In the genomic region with DNA sequence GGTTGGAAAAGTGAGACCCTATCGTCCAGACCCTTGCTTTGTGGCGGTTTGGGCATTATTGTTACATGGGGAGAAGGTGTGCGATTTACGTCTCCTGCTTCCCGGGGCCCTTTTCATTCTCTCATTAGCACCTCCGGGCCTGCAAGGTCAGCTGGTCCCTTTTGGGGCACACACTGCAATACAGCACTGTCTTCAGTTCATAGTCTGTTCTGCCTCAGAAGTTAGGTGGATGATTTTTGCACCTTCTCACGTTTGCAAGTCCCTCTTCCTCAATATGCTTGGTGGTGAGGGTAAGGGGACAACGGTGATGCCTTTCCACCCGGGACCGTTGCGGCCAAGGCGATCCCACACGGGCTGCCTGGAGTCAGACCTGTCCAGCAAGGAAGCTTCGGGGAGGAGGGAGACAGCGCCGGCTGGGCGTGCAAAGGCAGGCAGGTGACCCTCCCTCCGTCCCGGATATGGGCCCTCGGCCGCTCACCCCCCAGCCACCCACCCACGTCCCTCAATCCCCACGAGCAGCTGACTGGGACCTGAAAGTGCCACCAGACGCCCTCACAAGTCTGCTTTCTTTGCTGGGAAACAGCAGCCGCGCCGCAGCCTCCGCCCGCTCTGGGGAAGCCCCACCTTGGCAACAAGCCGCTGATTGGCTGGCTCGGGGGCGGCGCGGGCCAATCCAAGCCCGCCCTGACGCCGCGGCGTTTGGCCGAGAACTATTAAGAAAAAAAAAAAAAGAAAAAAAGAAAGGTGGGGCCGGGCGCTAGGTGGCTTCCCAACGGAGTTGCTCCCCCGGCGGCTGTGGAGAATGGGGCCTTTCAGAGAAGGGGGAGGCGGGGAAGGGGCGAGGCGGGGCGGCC, we compare ENCODE assay signal across 1 cellular context.
TF ChIP-seq lines count a peak whose summit lies in the region.

No MANE protein-coding gene starts in this region.

TF ChIP-seq in H1, 55 proteins besides CTCF, POLR2A, EP300 and RAD21:
- 0 out of 2 replicates have a peak, but pooled peaks have one; percentile 40 for TF ChIP-seq POLR2AphosphoS5 (IDR thresholded peaks at IDR 0.05; ENCODE audit: low read depth, low read length)
- TF ChIP-seq, protein P1, sequence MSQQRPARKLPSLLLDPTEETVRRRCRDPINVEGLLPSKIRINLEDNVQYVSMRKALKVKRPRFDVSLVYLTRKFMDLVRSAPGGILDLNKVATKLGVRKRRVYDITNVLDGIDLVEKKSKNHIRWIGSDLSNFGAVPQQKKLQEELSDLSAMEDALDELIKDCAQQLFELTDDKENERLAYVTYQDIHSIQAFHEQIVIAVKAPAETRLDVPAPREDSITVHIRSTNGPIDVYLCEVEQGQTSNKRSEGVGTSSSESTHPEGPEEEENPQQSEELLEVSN (IDR thresholded peaks at IDR 0.05), result no peak
- TF ChIP-seq HDAC6 (IDR thresholded peaks at IDR 0.05; ENCODE audit: low read depth, low read length), result no peak
- TF ChIP-seq SUZ12 (IDR thresholded peaks at IDR 0.05; ENCODE audit: low read length), result no peak
- no peak for TF ChIP-seq EZH2 (IDR thresholded peaks at IDR 0.05; ENCODE audit: low read depth, low read length, severe bottlenecking)
- TF ChIP-seq, protein P2, sequence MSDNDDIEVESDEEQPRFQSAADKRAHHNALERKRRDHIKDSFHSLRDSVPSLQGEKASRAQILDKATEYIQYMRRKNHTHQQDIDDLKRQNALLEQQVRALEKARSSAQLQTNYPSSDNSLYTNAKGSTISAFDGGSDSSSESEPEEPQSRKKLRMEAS (IDR thresholded peaks at IDR 0.05), result peak; percentile 9; the same call in 1 of the 2 replicates
- TF ChIP-seq RFX5 (IDR thresholded peaks at IDR 0.05; ENCODE audit: borderline replicate concordance, low read depth, low read length), result peak; percentile 92
- TF ChIP-seq GABPA (IDR thresholded peaks at IDR 0.05; ENCODE audit: borderline replicate concordance, insufficient read depth, low read length), result 0 out of 2 replicates have a peak, but pooled peaks have one; percentile 9
- TF ChIP-seq TAF1 (IDR thresholded peaks at IDR 0.05; ENCODE audit: low read depth, low read length), result peak; percentile 37; the same call in 1 of the 2 replicates
- TF ChIP-seq CHD2 (IDR thresholded peaks at IDR 0.05; ENCODE audit: low read length), result peak; percentile 44; the same call in 1 of the 2 replicates
- TF ChIP-seq CREB1 (IDR thresholded peaks at IDR 0.05), result peak; percentile 33; the same call in 1 of the 2 replicates
- TF ChIP-seq SP1 (IDR thresholded peaks at IDR 0.05; ENCODE audit: low read depth, low read length), result peak; percentile 76
- no peak for TF ChIP-seq SIN3A (conservative IDR thresholded peaks at IDR 0.05 in 1 of 2, IDR thresholded peaks at IDR 0.05 in 1 of 2; ENCODE audit: low read depth in 1 of 2, low read length in 2 of 2)
- 0 out of 2 replicates have a peak, but pooled peaks have one; percentile 21 for TF ChIP-seq JUND (IDR thresholded peaks at IDR 0.05; ENCODE audit: low read length)
- peak; percentile 29; the same call in 1 of the 2 replicates for TF ChIP-seq BACH1 (IDR thresholded peaks at IDR 0.05; ENCODE audit: low read length)
- TF ChIP-seq RNF2 (IDR thresholded peaks at IDR 0.05; ENCODE audit: borderline replicate concordance, low read depth, low read length, missing control alignments, poor library complexity, severe bottlenecking), result no peak
- 0 out of 2 replicates have a peak, but pooled peaks have one; percentile 2 for TF ChIP-seq PHF8 (conservative IDR thresholded peaks at IDR 0.05; ENCODE audit: low read depth, low read length)
